ENCODE assay signal across 1 cellular context in the genomic region with DNA sequence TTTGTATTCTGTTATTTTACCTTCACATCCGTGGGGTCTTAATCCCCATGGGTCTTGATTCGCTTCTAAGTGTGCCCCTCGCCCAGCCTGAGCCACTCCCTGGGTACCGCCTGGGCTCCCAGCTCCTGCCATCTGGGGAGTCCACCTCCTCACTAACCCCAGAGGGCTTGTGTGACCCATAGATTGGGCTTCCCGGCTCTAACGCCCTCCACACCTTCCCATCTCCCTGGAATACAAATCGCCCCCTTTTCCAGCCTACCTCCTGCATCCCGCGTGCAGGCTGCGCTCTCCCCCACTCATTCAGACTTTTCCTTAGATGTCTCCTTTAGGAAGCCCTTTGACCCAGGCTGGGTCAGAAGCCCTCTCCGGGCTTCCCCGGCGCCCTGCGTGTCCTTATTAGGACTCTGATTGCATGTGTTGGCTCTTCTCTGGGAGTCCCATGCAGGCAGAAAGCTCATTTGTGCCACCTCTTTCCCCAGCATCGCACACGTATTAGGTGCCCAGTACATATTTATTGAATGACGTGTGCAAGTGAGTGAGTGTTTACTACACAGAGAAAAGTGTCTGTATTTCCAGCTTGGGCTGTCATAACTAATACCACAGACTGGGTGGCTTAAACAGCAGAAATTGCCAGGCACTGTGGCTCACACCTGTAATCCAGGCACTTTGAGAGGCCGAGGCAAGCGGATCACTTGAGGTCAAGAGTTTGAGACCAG.
TF ChIP-seq lines count a peak whose summit lies in the region.

No MANE protein-coding gene starts in this region.

TF ChIP-seq in K562, 482 proteins besides CTCF, POLR2A, EP300 and RAD21:
- TF ChIP-seq, protein P1, sequence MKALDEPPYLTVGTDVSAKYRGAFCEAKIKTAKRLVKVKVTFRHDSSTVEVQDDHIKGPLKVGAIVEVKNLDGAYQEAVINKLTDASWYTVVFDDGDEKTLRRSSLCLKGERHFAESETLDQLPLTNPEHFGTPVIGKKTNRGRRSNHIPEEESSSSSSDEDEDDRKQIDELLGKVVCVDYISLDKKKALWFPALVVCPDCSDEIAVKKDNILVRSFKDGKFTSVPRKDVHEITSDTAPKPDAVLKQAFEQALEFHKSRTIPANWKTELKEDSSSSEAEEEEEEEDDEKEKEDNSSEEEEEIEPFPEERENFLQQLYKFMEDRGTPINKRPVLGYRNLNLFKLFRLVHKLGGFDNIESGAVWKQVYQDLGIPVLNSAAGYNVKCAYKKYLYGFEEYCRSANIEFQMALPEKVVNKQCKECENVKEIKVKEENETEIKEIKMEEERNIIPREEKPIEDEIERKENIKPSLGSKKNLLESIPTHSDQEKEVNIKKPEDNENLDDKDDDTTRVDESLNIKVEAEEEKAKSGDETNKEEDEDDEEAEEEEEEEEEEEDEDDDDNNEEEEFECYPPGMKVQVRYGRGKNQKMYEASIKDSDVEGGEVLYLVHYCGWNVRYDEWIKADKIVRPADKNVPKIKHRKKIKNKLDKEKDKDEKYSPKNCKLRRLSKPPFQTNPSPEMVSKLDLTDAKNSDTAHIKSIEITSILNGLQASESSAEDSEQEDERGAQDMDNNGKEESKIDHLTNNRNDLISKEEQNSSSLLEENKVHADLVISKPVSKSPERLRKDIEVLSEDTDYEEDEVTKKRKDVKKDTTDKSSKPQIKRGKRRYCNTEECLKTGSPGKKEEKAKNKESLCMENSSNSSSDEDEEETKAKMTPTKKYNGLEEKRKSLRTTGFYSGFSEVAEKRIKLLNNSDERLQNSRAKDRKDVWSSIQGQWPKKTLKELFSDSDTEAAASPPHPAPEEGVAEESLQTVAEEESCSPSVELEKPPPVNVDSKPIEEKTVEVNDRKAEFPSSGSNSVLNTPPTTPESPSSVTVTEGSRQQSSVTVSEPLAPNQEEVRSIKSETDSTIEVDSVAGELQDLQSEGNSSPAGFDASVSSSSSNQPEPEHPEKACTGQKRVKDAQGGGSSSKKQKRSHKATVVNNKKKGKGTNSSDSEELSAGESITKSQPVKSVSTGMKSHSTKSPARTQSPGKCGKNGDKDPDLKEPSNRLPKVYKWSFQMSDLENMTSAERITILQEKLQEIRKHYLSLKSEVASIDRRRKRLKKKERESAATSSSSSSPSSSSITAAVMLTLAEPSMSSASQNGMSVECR (CRISPR knock-in tag; IDR thresholded peaks at IDR 0.05), result peak; percentile 53
- TF ChIP-seq, protein P2, sequence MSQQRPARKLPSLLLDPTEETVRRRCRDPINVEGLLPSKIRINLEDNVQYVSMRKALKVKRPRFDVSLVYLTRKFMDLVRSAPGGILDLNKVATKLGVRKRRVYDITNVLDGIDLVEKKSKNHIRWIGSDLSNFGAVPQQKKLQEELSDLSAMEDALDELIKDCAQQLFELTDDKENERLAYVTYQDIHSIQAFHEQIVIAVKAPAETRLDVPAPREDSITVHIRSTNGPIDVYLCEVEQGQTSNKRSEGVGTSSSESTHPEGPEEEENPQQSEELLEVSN (IDR thresholded peaks at IDR 0.05; ENCODE audit: borderline replicate concordance in 1 of 2, extremely low read depth in 1 of 2, insufficient read depth in 1 of 2, insufficient read length in 1 of 2, low read depth in 1 of 2, low read length in 1 of 2, poor library complexity in 1 of 2, severe bottlenecking in 1 of 2), result peak in 1 of 2 experiments; percentile 3
- TF ChIP-seq, protein P3, sequence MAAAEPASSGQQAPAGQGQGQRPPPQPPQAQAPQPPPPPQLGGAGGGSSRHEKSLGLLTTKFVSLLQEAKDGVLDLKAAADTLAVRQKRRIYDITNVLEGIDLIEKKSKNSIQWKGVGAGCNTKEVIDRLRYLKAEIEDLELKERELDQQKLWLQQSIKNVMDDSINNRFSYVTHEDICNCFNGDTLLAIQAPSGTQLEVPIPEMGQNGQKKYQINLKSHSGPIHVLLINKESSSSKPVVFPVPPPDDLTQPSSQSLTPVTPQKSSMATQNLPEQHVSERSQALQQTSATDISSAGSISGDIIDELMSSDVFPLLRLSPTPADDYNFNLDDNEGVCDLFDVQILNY (CRISPR knock-in tag; IDR thresholded peaks at IDR 0.05), result no peak
- TF ChIP-seq SAP30 (IDR thresholded peaks at IDR 0.05; ENCODE audit: borderline replicate concordance, insufficient read depth, low read depth, low read length, poor library complexity, severe bottlenecking), result no peak
- 0 out of 4 replicates have a peak, but pooled peaks of 1 of the 2 experiments have one; percentile 19 for TF ChIP-seq FOXA3 (CRISPR knock-in tag; conservative IDR thresholded peaks at IDR 0.05 in 1 of 2, IDR thresholded peaks at IDR 0.05 in 1 of 2)
- no peak for TF ChIP-seq ZNF316 (IDR thresholded peaks at IDR 0.05)
